In the genomic region with DNA sequence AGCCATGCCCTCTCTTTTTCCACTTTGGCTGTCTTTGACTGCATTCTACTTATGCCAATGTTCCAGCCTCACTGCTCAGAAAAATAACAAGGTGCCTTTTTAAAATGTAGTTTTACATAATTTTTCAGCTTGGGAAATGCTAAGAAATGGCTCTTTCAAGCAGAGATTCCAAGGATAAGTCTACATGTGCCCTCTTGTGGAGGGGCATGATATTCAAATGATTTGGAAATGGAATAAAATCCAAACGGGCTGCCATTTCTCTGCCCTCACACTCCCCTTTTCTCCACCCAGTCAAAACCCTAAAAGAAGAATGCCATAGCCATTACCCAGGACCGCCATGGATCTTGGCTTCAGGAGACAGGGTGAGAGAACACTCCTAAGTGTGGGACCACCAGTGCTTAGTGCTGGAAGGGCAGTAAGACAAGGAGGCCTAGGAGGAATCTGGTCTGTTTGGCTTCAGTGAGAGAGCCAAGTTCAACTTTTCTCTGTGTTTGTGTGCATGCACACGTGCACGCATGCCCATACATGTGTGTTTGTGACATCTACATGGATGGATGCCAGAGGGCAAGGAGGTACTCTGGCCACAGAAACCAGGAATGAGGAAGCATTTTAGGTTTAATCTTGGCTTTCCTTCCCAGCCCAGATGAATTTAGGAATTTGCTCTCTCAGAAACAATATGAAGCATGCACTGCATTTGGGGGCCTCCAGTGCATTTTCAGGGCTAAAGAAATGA, we compare ENCODE assay signal across 11 cellular contexts.
A peak's percentile ranks its signal among the peaks of the same experiment; 100 is the strongest.
DNase-seq lines count a peak whose midpoint lies in the region; ATAC-seq, FAIRE-seq and TF ChIP-seq lines count a peak whose summit lies in the region.
"Had no signal": no experiment of that assay in that cellular context is flagged by ENCODE, and none has a peak within 500 bp of the region (broad histone marks: within the 10 kb centered on the region; RNA-seq: fewer than 3 reads in every experiment).

No MANE protein-coding gene starts in this region.

- H3K4me1 Mint-ChIP-seq in astrocyte (ENCODE audit: low read depth, unreplicated experiment): no peaks in the 10 kb centered on the region
- H3K4me1 Mint-ChIP-seq: stimulated activated memory B cell treated with anti-CD40 and anti-IgM and Interleukin-4, amounts not matched to agents 10 μg/mL and 1 μg/mL and 100 μg/mL, for 72 hours had no signal

- H4K20me1 ChIP-seq in astrocyte (ENCODE audit: insufficient read depth, low read length): no peaks in the 10 kb centered on the region

- H2AFZ ChIP-seq in astrocyte (ENCODE audit: low read depth, low read length): no peak overlapping the region

- H3K27me3 ChIP-seq in astrocyte (ENCODE audit: insufficient read depth, low read length): peaks cover 2% of the 10 kb centered on the region
- H3K27me3 ChIP-seq: right atrium auricular region had no signal

- ATAC-seq in HG02763 (IDR thresholded peaks at IDR 0.05; ENCODE audit: unreplicated experiment) (no peak), HG03139 (IDR thresholded peaks at IDR 0.05; ENCODE audit: unreplicated experiment) (no peak)
- ATAC-seq: stimulated activated memory B cell treated with anti-CD40 and anti-IgM and Interleukin-4, amounts not matched to agents 10 μg/mL and 1 μg/mL and 100 μg/mL, for 72 hours had no signal

- H3K36me3 ChIP-seq in astrocyte (ENCODE audit: insufficient read depth, low read length): no peaks in the 10 kb centered on the region
- H3K36me3 ChIP-seq: right atrium auricular region had no signal

- TF ChIP-seq CTCF in AG04449 (IDR thresholded peaks at IDR 0.05; ENCODE audit: insufficient read depth, low read length, missing control alignments) (peak; percentile 14), astrocyte (IDR thresholded peaks at IDR 0.05; ENCODE audit: insufficient read depth, low read depth, low read length) (peak; percentile 27)

- H3K4me3 ChIP-seq in AG04449 (ENCODE audit: low read depth, low read length): no peak overlapping the region
- H3K4me3 ChIP-seq in astrocyte (ENCODE audit: insufficient read depth, low read depth, low read length): no peak overlapping the region
- H3K4me3 ChIP-seq: right atrium auricular region had no signal

- no peaks in the 10 kb centered on the region for H3K4me1 ChIP-seq in astrocyte (ENCODE audit: insufficient read depth, low read length)

- no peaks in the 10 kb centered on the region for H3K79me2 ChIP-seq in astrocyte (ENCODE audit: insufficient read depth, low read length)

- H3K9ac ChIP-seq in astrocyte (ENCODE audit: low read length): no peak overlapping the region

- DNase-seq in AG04449 (ENCODE audit: low read depth, low spot score): no peak
- peak; percentile 1 for DNase-seq in HT-29 (ENCODE audit: low spot score)
- DNase-seq in astrocyte (ENCODE audit: low read depth): no peak
- peak; percentile 39 for DNase-seq in kidney tubule cell (ENCODE audit: low spot score)
- no peak for DNase-seq in HuH-7.5 (ENCODE audit: low spot score)
- no peak for DNase-seq in SW480 (ENCODE audit: low spot score)
- DNase-seq: aorta had no signal

- no peak overlapping the region for H3K27ac ChIP-seq in astrocyte (ENCODE audit: low read depth, low read length)
- H3K27ac ChIP-seq: right atrium auricular region had no signal

- H3K4me2 ChIP-seq in astrocyte (ENCODE audit: low read length): no peak overlapping the region

- H3K9me3 ChIP-seq in astrocyte (ENCODE audit: insufficient read depth, low read depth, low read length): no peaks in the 10 kb centered on the region
- H3K9me3 ChIP-seq: right atrium auricular region had no signal

- no peak overlapping the region for H3K27ac Mint-ChIP-seq in astrocyte (ENCODE audit: unreplicated experiment)
- H3K27ac Mint-ChIP-seq: stimulated activated memory B cell treated with anti-CD40 and anti-IgM and Interleukin-4, amounts not matched to agents 10 μg/mL and 1 μg/mL and 100 μg/mL, for 72 hours had no signal

- no peak for FAIRE-seq in astrocyte (lab: Jason Lieb, UNC)

- no peak overlapping the region for H3K4me3 Mint-ChIP-seq in astrocyte (ENCODE audit: unreplicated experiment)
- H3K4me3 Mint-ChIP-seq: stimulated activated memory B cell treated with anti-CD40 and anti-IgM and Interleukin-4, amounts not matched to agents 10 μg/mL and 1 μg/mL and 100 μg/mL, for 72 hours had no signal

- CTCF ChIA-PET in AG04449 (lab: Yijun Ruan, JAX): interaction anchor here (0.8 to 1.4 kb wide), 4 partner anchors 228 to 1817 kb away, joined by 3 to 4 read pairs (median 3); no protein-coding TSS in a partner anchor

- H3K9me3 Mint-ChIP-seq in astrocyte (ENCODE audit: unreplicated experiment): no peaks in the 10 kb centered on the region
- H3K9me3 Mint-ChIP-seq: stimulated activated memory B cell treated with anti-CD40 and anti-IgM and Interleukin-4, amounts not matched to agents 10 μg/mL and 1 μg/mL and 100 μg/mL, for 72 hours had no signal

- no peaks in the 10 kb centered on the region for H3K36me3 Mint-ChIP-seq in astrocyte (ENCODE audit: low read depth, unreplicated experiment)
- H3K36me3 Mint-ChIP-seq: stimulated activated memory B cell treated with anti-CD40 and anti-IgM and Interleukin-4, amounts not matched to agents 10 μg/mL and 1 μg/mL and 100 μg/mL, for 72 hours had no signal

- H3K27me3 Mint-ChIP-seq in astrocyte (ENCODE audit: low read depth, unreplicated experiment): peaks cover 17% of the 10 kb centered on the region

- POLR2A ChIA-PET in AG04449 (lab: Yijun Ruan, JAX): no interaction called here

Comparison
In these comparisons a context has a peak if more than half of its experiments do, and no peak if none do; other contexts are left out.
1. DNase-seq: peak in HT-29 (single experiment) and kidney tubule cell (single experiment); none in AG04449 (single experiment), astrocyte (single experiment), HuH-7.5 (single experiment) and SW480 (single experiment).